Comparison of ENCODE assay signal across 9 cellular contexts in the genomic region with DNA sequence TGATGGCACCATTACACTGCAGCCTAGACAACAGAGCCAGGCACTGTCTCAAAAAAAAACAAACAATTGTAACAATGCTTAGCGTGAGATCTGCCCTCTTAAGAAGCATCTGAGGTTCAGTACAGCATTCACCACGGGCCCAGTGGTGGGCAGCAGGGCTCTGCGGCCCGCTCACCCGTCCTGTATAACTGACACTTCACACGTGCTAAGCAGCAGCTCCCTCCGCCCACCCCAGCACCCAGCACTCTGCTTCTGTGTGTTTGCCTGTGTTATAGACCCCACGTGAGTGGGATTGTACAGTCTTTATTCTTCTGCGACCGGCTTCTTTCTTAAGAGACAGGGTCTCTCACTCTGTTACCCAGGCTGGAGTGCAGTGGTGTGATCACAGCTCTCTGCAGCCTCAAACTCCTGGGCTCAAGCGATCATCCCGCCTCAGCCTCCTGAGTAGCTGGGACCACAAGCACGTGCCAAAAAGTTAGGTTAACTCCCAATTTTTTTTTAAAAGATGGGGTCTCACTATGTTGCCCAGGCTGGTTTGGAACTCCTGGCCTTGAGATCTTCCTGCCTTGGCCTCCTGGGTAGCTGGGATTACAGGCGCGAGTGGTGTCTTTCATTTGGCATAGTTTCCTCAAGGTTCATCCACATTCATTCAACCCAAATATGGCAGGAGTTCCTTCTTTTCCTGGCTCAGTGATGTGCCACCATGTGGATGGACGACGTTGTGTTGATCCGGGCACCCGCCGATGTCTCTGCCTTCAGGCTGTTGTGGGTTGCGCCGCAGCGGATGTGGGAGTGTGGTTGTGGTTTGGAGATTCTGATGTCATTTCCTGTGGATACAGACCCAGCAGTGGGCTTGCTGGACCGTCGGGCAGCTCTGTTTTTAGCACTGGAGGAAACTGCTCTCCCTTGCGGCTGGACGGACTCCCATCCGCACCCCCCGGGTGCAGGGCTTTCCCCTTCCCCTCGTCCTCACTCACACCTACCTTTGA.
DNase-seq lines count a peak whose midpoint lies in the region; ATAC-seq and TF ChIP-seq lines count a peak whose summit lies in the region.
"Had no signal": no experiment of that assay in that cellular context is flagged by ENCODE, and none has a peak within 500 bp of the region (broad histone marks: within the 10 kb centered on the region; RNA-seq: fewer than 3 reads in every experiment).

No MANE protein-coding gene starts in this region.

- no peaks in the 10 kb centered on the region for H3K27me3 Mint-ChIP-seq in Caco-2 (ENCODE audit: insufficient read depth, unreplicated experiment)

- H4K20me1 ChIP-seq in fibroblast of lung (ENCODE audit: control insufficient read depth, extremely low read depth, insufficient read depth, low read length): no peaks in the 10 kb centered on the region

- intact Hi-C loops in Caco-2 (cut with micrococcal nuclease; ENCODE audit: unreplicated experiment): no loop called here

- peak; percentile 62 for ATAC-seq in GM19025 (IDR thresholded peaks at IDR 0.05; ENCODE audit: low read depth, unreplicated experiment)

- no peak overlapping the region for H3K4me2 ChIP-seq in fibroblast of lung (ENCODE audit: extremely low read depth, insufficient read depth, low read length)

- peaks cover 5% of the 10 kb centered on the region for H3K36me3 Mint-ChIP-seq in Caco-2 (ENCODE audit: insufficient read depth, unreplicated experiment)

- H3K79me2 ChIP-seq in fibroblast of lung (ENCODE audit: control insufficient read depth, insufficient read depth, low read length): no peaks in the 10 kb centered on the region

- H3K4me1 Mint-ChIP-seq in Caco-2 (ENCODE audit: low read depth, unreplicated experiment): no peaks in the 10 kb centered on the region

- POLR2A ChIA-PET in Caco-2 (lab: Charles Lee): no interaction called here

- H3K27me3 ChIP-seq in fibroblast of lung (ENCODE audit: control insufficient read depth, insufficient read depth, low read length) (no peaks in the 10 kb centered on the region), Caco-2 (replicated peaks; ENCODE audit: control insufficient read depth, insufficient read depth, low read length) (no peaks in the 10 kb centered on the region)

- H3K4me3 ChIP-seq in fibroblast of lung (replicated peaks in 1 of 4; ENCODE audit: control extremely low read depth in 1 of 4, insufficient read depth in 1 of 4, low read depth in 3 of 4, low read length in 4 of 4) (no peak overlapping the region), Caco-2 (ENCODE audit: low read depth, low read length) (no peak overlapping the region)
- H3K4me3 ChIP-seq: thoracic aorta had no signal

- TF ChIP-seq POLR2A in erythroblast (IDR thresholded peaks at IDR 0.05; ENCODE audit: low read length): no peak

- TF ChIP-seq CTCF in fibroblast of lung (conservative IDR thresholded peaks at IDR 0.05 in 1 of 2, IDR thresholded peaks at IDR 0.05 in 1 of 2; ENCODE audit: low read depth in 1 of 2, low read length in 2 of 2): no peak
- no peak for TF ChIP-seq CTCF in Caco-2 (IDR thresholded peaks at IDR 0.05; ENCODE audit: insufficient read depth in 1 of 2, low read depth in 1 of 2, low read length in 1 of 2, severe bottlenecking in 1 of 2, unreplicated experiment in 1 of 2)

- H3K36me3 ChIP-seq in fibroblast of lung (ENCODE audit: control insufficient read depth, insufficient read depth, low read length): peaks cover 19% of the 10 kb centered on the region
- H3K36me3 ChIP-seq in Caco-2 (ENCODE audit: control insufficient read depth, insufficient read depth, low read length): no peaks in the 10 kb centered on the region; the same call in 1 of the 2 replicates

- H3K9me3 ChIP-seq in fibroblast of lung (ENCODE audit: control insufficient read depth, insufficient read depth, low read depth, low read length): no peaks in the 10 kb centered on the region
- no peaks in the 10 kb centered on the region for H3K9me3 ChIP-seq in Caco-2
- H3K9me3 ChIP-seq: thoracic aorta had no signal

- no peak overlapping the region for H3K27ac Mint-ChIP-seq in Caco-2 (ENCODE audit: unreplicated experiment)

- DNase-seq in Kasumi-1 (lab: John Stamatoyannopoulos, UW) (peak; percentile 13 to 15), fibroblast of lung (ENCODE audit: low read depth in 2 of 2) (peak; percentile 20 to 92), Caco-2 (no peak), NCI-H748 treated with DMSO at 0.1 percent for 48 hours (lab: John Stamatoyannopoulos, UW) (no peak), erythroblast (lab: John Stamatoyannopoulos, UW) (no peak)
- DNase-seq in activated CD8-positive, alpha-beta memory T cell treated with anti-CD3 and anti-CD28 coated beads for 48 hours (ENCODE audit: low read depth in 2 of 3, low spot score in 2 of 3): peak; percentile 73 to 89 (median 79)
- peak; percentile 83 for DNase-seq in stimulated activated CD4-positive, alpha-beta T cell treated with anti-CD3 and anti-CD28 coated beads, Interleukin-1b, Interleukin-23, amount 100 ng/mL, for 48 hours

- H3K4me1 ChIP-seq in fibroblast of lung (ENCODE audit: control insufficient read depth, extremely low read depth, insufficient read depth, low read length) (no peaks in the 10 kb centered on the region), Caco-2 (no peaks in the 10 kb centered on the region)

- BruUV-seq in Caco-2 (replicated peaks; lab: Mats Ljungman, UMichigan): no TSS peak

- no peak overlapping the region for H3K27ac ChIP-seq in fibroblast of lung (ENCODE audit: insufficient read depth, low read length)
- H3K27ac ChIP-seq: thoracic aorta had no signal

- H3K9me3 Mint-ChIP-seq in Caco-2 (ENCODE audit: unreplicated experiment): no peaks in the 10 kb centered on the region

- no peak overlapping the region for H2AFZ ChIP-seq in fibroblast of lung (ENCODE audit: low read length)

- H3K9ac ChIP-seq in fibroblast of lung (ENCODE audit: insufficient read depth, low read length): no peak overlapping the region

- CTCF ChIA-PET in Caco-2 (lab: Charles Lee): no interaction called here

- H3K4me3 Mint-ChIP-seq in Caco-2 (ENCODE audit: unreplicated experiment): no peak overlapping the region

Comparison
In these comparisons a context has a peak if more than half of its experiments do, and no peak if none do; other contexts are left out.
1. DNase-seq: peak in Kasumi-1 (2 of 2), activated CD8-positive, alpha-beta memory T cell treated with anti-CD3 and anti-CD28 coated beads for 48 hours (3 of 3), fibroblast of lung (2 of 2) and stimulated activated CD4-positive, alpha-beta T cell treated with anti-CD3 and anti-CD28 coated beads, Interleukin-1b, Interleukin-23, amount 100 ng/mL, for 48 hours (single experiment); none in Caco-2 (0 of 2), NCI-H748 treated with DMSO at 0.1 percent for 48 hours (single experiment) and erythroblast (0 of 2).